In the genomic region with DNA sequence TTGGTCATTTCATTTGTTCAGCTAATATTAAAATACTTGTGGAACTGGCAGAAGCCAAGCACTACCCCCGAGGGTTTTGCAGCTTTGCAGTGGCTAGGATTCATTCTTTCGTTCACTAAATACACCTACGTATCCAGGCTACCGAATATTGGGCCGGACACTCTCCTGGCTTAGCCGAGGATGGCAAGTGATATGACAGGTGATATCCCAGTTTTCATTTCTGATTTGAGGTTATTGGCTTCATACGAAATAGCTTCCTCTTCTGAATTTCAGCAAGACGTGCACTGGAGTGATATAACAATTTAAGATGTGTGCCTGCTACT, we compare ENCODE assay signal across 8 cellular contexts. TPM values are rescaled to one million over a fixed set of nuclear protein-coding genes. Genes with fewer than 3 reads are reported as not detected.
DNase-seq lines count a peak whose midpoint lies in the region; ATAC-seq, FAIRE-seq and TF ChIP-seq lines count a peak whose summit lies in the region.

No MANE protein-coding gene starts in this region.

- no peak for DNase-seq in activated T-cell treated with anti-CD3 and anti-CD28 coated beads, Interleukin-2, amount 50 U/mL, for 72 hours
- DNase-seq in activated T-cell treated with anti-CD3 and anti-CD28 coated beads for 4 hours, result no peak
- DNase-seq in activated T-helper 2 cell treated with anti-CD3 and anti-CD28 coated beads, Interferon-gamma antibody, Interleukin-2, Interleukin-4, amounts not matched to agents 10 μg/mL and 5 μg/mL and 100 μg/mL, durations not matched to agents 14 hours and 24 hours and 36 hours (ENCODE audit: low spot score), result no peak
- no peak for DNase-seq in keratinocyte (ENCODE audit: low read depth, low spot score)
- DNase-seq in testis, result no peak
- no peak for DNase-seq in NCI-H2029 treated with DMSO at 0.1 percent for 48 hours (lab: John Stamatoyannopoulos, UW)
- DNase-seq in SHP77 treated with DMSO at 0.1 percent for 48 hours (lab: John Stamatoyannopoulos, UW), result no peak

- no peaks in the 10 kb centered on the region for H3K9me3 Mint-ChIP-seq in activated T-cell treated with anti-CD3 and anti-CD28 coated beads, Interleukin-2, amount 50 U/mL, for 72 hours
- no peaks in the 10 kb centered on the region for H3K9me3 Mint-ChIP-seq in activated T-helper 2 cell treated with anti-CD3 and anti-CD28 coated beads, Interferon-gamma antibody, Interleukin-2, Interleukin-4, amounts not matched to agents 10 μg/mL and 5 μg/mL and 100 μg/mL, durations not matched to agents 14 hours and 24 hours and 36 hours

- peak overlapping the region; percentile 79 for H3K9ac ChIP-seq in keratinocyte (ENCODE audit: control insufficient read depth, extremely low read depth, insufficient read depth, low read length)

- no peak for FAIRE-seq in keratinocyte (lab: Jason Lieb, UNC)

- H3K9me3 ChIP-seq in keratinocyte (ENCODE audit: control insufficient read depth, low read depth, low read length), result no peaks in the 10 kb centered on the region
- H3K9me3 ChIP-seq in testis, result no peaks in the 10 kb centered on the region

- H3K4me1 Mint-ChIP-seq in activated T-cell treated with anti-CD3 and anti-CD28 coated beads, Interleukin-2, amount 50 U/mL, for 72 hours (ENCODE audit: low read depth), result peaks cover 56% of the 10 kb centered on the region
- peaks cover 53% of the 10 kb centered on the region for H3K4me1 Mint-ChIP-seq in activated T-helper 2 cell treated with anti-CD3 and anti-CD28 coated beads, Interferon-gamma antibody, Interleukin-2, Interleukin-4, amounts not matched to agents 10 μg/mL and 5 μg/mL and 100 μg/mL, durations not matched to agents 14 hours and 24 hours and 36 hours (ENCODE audit: low read depth)

- H3K4me2 ChIP-seq in keratinocyte (ENCODE audit: control insufficient read depth, extremely low read depth, insufficient read depth, low read depth, low read length), result peak overlapping the region; percentile 88

- H3K27ac Mint-ChIP-seq in activated T-cell treated with anti-CD3 and anti-CD28 coated beads, Interleukin-2, amount 50 U/mL, for 72 hours, result peak overlapping the region; percentile 72
- H3K27ac Mint-ChIP-seq in activated T-helper 2 cell treated with anti-CD3 and anti-CD28 coated beads, Interferon-gamma antibody, Interleukin-2, Interleukin-4, amounts not matched to agents 10 μg/mL and 5 μg/mL and 100 μg/mL, durations not matched to agents 14 hours and 24 hours and 36 hours, result peak overlapping the region; percentile 91

- peaks cover 11% of the 10 kb centered on the region for H3K4me1 ChIP-seq in keratinocyte (ENCODE audit: control insufficient read depth, extremely low read depth, insufficient read depth, low read length)
- H3K4me1 ChIP-seq in testis, result peaks cover 14% of the 10 kb centered on the region

- H3K36me3 Mint-ChIP-seq in activated T-cell treated with anti-CD3 and anti-CD28 coated beads, Interleukin-2, amount 50 U/mL, for 72 hours (ENCODE audit: insufficient read depth in 2 of 2), result peaks cover 20 to 31% of the 10 kb centered on the region in 2 donors
- H3K36me3 Mint-ChIP-seq in activated T-helper 2 cell treated with anti-CD3 and anti-CD28 coated beads, Interferon-gamma antibody, Interleukin-2, Interleukin-4, amounts not matched to agents 10 μg/mL and 5 μg/mL and 100 μg/mL, durations not matched to agents 14 hours and 24 hours and 36 hours (ENCODE audit: low read depth), result peaks cover 59% of the 10 kb centered on the region

- peak overlapping the region; percentile 57 for H2AFZ ChIP-seq in keratinocyte (ENCODE audit: control insufficient read depth, low read length)

- no peaks in the 10 kb centered on the region for H3K9me1 ChIP-seq in keratinocyte (ENCODE audit: control insufficient read depth, extremely low read depth, insufficient read depth, low read length)

- no peaks in the 10 kb centered on the region for H3K27me3 ChIP-seq in keratinocyte (ENCODE audit: control insufficient read depth, extremely low read depth, insufficient read depth, low read length)
- no peaks in the 10 kb centered on the region for H3K27me3 ChIP-seq in testis

- intact Hi-C loops in activated T-helper 2 cell treated with anti-CD3 and anti-CD28 coated beads, Interferon-gamma antibody, Interleukin-2, Interleukin-4, amounts not matched to agents 10 μg/mL and 5 μg/mL and 100 μg/mL, durations not matched to agents 14 hours and 24 hours and 36 hours (cut with micrococcal nuclease), result loop anchor here (1.0 to 10.0 kb wide), 3 partner anchors 39 to 756 kb away; partner anchors contain the start of genes AHI1 and BCLAF1
- intact Hi-C loops in testis (cut with DNase I; ENCODE audit: low total_unique reads), result no loop called here

- ATAC-seq in activated T-cell treated with anti-CD3 and anti-CD28 coated beads, Interleukin-2, amount 50 U/mL, for 72 hours (replicated peaks in 1 of 2), result peak in 1 of 2 donors; percentile 8
- peak; percentile 1 for ATAC-seq in HG03103 (IDR thresholded peaks at IDR 0.05; ENCODE audit: low read depth, unreplicated experiment)

- peaks cover 10% of the 10 kb centered on the region for H3K79me2 ChIP-seq in keratinocyte (ENCODE audit: control insufficient read depth, insufficient read depth, low read length)

- TF ChIP-seq CTCF in keratinocyte (optimal IDR thresholded peaks at IDR 0.05 in 1 of 3, IDR thresholded peaks at IDR 0.05 in 1 of 3, conservative IDR thresholded peaks at IDR 0.05 in 1 of 3; ENCODE audit: extremely low read depth in 1 of 3, insufficient read depth in 2 of 3, low read length in 3 of 3) (no peak), testis (IDR thresholded peaks at IDR 0.05) (no peak)

- H4K20me1 ChIP-seq in keratinocyte (ENCODE audit: control insufficient read depth, extremely low read depth, insufficient read depth, low read length), result no peaks in the 10 kb centered on the region

- WGBS in testis, 2 donors, result 1% methylated on average over 8 of the region's 8 CpGs

- H3K36me3 ChIP-seq in keratinocyte (ENCODE audit: control insufficient read depth in 2 of 2, extremely low read depth in 1 of 2, insufficient read depth in 2 of 2, low read length in 2 of 2), result no peaks in the 10 kb centered on the region
- H3K36me3 ChIP-seq in testis (ENCODE audit: low read depth, missing control alignments), result no peaks in the 10 kb centered on the region

- no peak for TF ChIP-seq POLR2A in testis (IDR thresholded peaks at IDR 0.05)

- dilution Hi-C loops in keratinocyte (cut with MboI; ENCODE audit: extremely low pct_ligation_motif_present, low sequenced_read_pairs), result no loop called here

- H3K27ac ChIP-seq in keratinocyte (ENCODE audit: control insufficient read depth, insufficient read depth, low read length) (peak overlapping the region; percentile 77), testis (peak overlapping the region in 1 of 2 donors; percentile 78)

- H3K27me3 Mint-ChIP-seq in activated T-cell treated with anti-CD3 and anti-CD28 coated beads, Interleukin-2, amount 50 U/mL, for 72 hours (ENCODE audit: low read depth), result no peaks in the 10 kb centered on the region
- H3K27me3 Mint-ChIP-seq in activated T-helper 2 cell treated with anti-CD3 and anti-CD28 coated beads, Interferon-gamma antibody, Interleukin-2, Interleukin-4, amounts not matched to agents 10 μg/mL and 5 μg/mL and 100 μg/mL, durations not matched to agents 14 hours and 24 hours and 36 hours (ENCODE audit: low read depth), result no peaks in the 10 kb centered on the region

- H3K4me3 ChIP-seq in keratinocyte (ENCODE audit: control insufficient read depth in 2 of 3, extremely low read depth in 1 of 3, insufficient read depth in 2 of 3, low read depth in 1 of 3, low read length in 3 of 3) (peak overlapping the region; percentile 72 to 82 (median 82)), testis (peak overlapping the region; percentile 66 to 68)

- H3K4me3 Mint-ChIP-seq in activated T-cell treated with anti-CD3 and anti-CD28 coated beads, Interleukin-2, amount 50 U/mL, for 72 hours, result peak overlapping the region; percentile 90 to 99
- peak overlapping the region; percentile 94 for H3K4me3 Mint-ChIP-seq in activated T-helper 2 cell treated with anti-CD3 and anti-CD28 coated beads, Interferon-gamma antibody, Interleukin-2, Interleukin-4, amounts not matched to agents 10 μg/mL and 5 μg/mL and 100 μg/mL, durations not matched to agents 14 hours and 24 hours and 36 hours (ENCODE audit: low read depth)

RNA-seq across cellular contexts. Expression of gene MTFR2, which starts 0.5 kb away (rescaled TPM):
- total RNA-seq in activated T-cell treated with anti-CD3 and anti-CD28 coated beads, Interleukin-2, amount 50 U/mL, for 72 hours, result 10 to 100 TPM; 29.4 to 34.3 TPM
- total RNA-seq in activated T-helper 2 cell treated with anti-CD3 and anti-CD28 coated beads, Interferon-gamma antibody, Interleukin-2, Interleukin-4, amounts not matched to agents 10 μg/mL and 5 μg/mL and 100 μg/mL, durations not matched to agents 14 hours and 24 hours and 36 hours, result 18.4 and 20.8 TPM in 2 replicates
- polyA plus RNA-seq in keratinocyte (5.7 to 12.0 TPM (median 7.3 TPM) in 3 replicates), testis (ENCODE audit: insufficient read depth, low read depth, low replicate concordance) (21.1 TPM)
- 1.4 TPM for polyA plus RNA-seq in keratinocyte (2011; ENCODE audit: low read depth)
- polyA plus RNA-seq in keratinocyte (2011; cell fraction: cytosol; rRNA removed), result 4.6 and 7.4 TPM in 2 replicates
- polyA plus RNA-seq in keratinocyte (2011; cell fraction: nucleus; rRNA removed), result 9.3 and 10.3 TPM in 2 replicates
- 0.73 and 4.5 TPM in 2 replicates for polyA plus RNA-seq in keratinocyte (2012; ENCODE audit: low replicate concordance)
- polyA minus RNA-seq in keratinocyte, result 3.2 to 7.8 TPM (median 3.3 TPM) in 3 replicates
- not detected for polyA minus RNA-seq in keratinocyte (2011; cell fraction: cytosol; rRNA and poly(A)+ RNA removed)
- polyA minus RNA-seq in keratinocyte (2011; cell fraction: nucleus; rRNA and poly(A)+ RNA removed), result 2.6 and 6.8 TPM in 2 replicates
- 1 to 10 TPM; 8.3 to 8.8 TPM for total RNA-seq in testis

RNA-seq across cellular contexts. Expression of gene BCLAF1, which starts 39.0 kb away (rescaled TPM):
- total RNA-seq in activated T-cell treated with anti-CD3 and anti-CD28 coated beads, Interleukin-2, amount 50 U/mL, for 72 hours, result 100 to 1,000 TPM; 146 to 151 TPM
- 228 and 242 TPM in 2 replicates for total RNA-seq in activated T-helper 2 cell treated with anti-CD3 and anti-CD28 coated beads, Interferon-gamma antibody, Interleukin-2, Interleukin-4, amounts not matched to agents 10 μg/mL and 5 μg/mL and 100 μg/mL, durations not matched to agents 14 hours and 24 hours and 36 hours
- polyA plus RNA-seq in keratinocyte, result 50.7 to 80.3 TPM (median 54.3 TPM) in 3 replicates
- polyA plus RNA-seq in keratinocyte (2011; ENCODE audit: low read depth), result 104 TPM
- polyA plus RNA-seq in keratinocyte (2011; cell fraction: cytosol; rRNA removed), result 30.6 and 53.0 TPM in 2 replicates
- polyA plus RNA-seq in keratinocyte (2011; cell fraction: nucleus; rRNA removed), result 75.5 and 112 TPM in 2 replicates
- 32.6 and 72.3 TPM in 2 replicates for polyA plus RNA-seq in keratinocyte (2012; ENCODE audit: low replicate concordance)
- 27.0 to 109 TPM (median 65.1 TPM) in 3 replicates for polyA minus RNA-seq in keratinocyte
- 50.8 TPM for polyA minus RNA-seq in keratinocyte (2011; cell fraction: cytosol; rRNA and poly(A)+ RNA removed)
- polyA minus RNA-seq in keratinocyte (2011; cell fraction: nucleus; rRNA and poly(A)+ RNA removed), result 54.9 and 94.1 TPM in 2 replicates
- total RNA-seq in testis, result 100 to 1,000 TPM; 167 to 188 TPM
- polyA plus RNA-seq in testis (ENCODE audit: insufficient read depth, low read depth, low replicate concordance), result 39.0 TPM
